Comparison of ENCODE assay signal across 8 cellular contexts in the genomic region with DNA sequence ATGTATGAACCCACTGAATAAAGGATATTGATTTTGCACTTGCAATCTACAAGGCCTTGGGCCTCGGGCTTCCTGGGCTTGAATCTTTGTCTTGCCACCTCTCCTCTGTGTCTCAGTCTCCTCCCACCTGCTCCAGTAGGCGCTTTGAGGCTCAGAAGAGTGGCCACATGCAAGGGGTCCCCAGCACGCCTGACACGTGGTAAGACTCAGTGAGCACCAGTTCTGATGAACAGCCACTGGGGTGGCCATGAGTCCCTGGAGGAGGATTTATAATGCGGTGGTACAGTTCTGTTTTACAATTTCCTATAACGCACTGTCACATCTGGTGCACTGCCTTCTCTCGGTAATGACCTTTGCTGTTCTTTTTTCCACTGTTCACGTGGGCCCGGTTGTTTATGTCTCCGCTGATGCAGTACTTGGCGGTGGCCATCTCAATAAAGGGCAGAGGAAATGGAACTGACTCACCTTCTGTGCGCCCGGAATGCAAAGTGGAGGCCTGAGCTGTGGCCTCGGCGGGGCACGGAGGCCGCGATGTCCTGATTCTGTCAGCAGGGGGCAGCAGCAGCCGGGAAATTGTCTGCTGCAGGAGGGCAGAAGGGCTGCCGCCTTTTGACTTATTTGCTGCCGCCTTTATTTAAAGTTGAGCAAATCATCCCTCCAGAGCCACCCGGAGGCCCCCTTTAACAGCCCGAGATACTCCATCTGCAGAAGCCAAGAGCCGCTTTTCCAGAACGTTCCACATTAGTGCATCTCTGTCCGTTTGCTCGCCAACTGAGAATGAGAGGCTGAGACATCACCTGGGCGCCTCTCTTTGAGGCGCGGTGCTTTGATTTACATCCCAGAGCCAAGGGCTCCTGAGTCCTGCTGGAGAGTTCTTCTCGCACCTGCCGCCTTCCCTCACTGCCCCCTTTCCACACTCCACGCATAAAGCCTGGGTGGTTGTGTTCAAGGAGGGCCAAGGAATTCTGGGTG. TPM values are rescaled to one million over a fixed set of nuclear protein-coding genes. Genes with fewer than 3 reads are reported as not detected.
DNase-seq lines count a peak whose midpoint lies in the region; ATAC-seq, FAIRE-seq and TF ChIP-seq lines count a peak whose summit lies in the region.

No MANE protein-coding gene starts in this region.

- peaks cover 5% of the 10 kb centered on the region for H3K4me1 ChIP-seq in keratinocyte (ENCODE audit: control insufficient read depth, extremely low read depth, insufficient read depth, low read length)

- H3K27me3 ChIP-seq in H7 (ENCODE audit: control insufficient read depth, insufficient read depth, low read length) (peaks cover 3% of the 10 kb centered on the region), bronchial epithelial cell (ENCODE audit: control insufficient read depth, insufficient read depth, low read length) (peaks cover 3% of the 10 kb centered on the region), keratinocyte (ENCODE audit: control insufficient read depth, extremely low read depth, insufficient read depth, low read length) (no peaks in the 10 kb centered on the region)

- DNase-seq in DMS79 (lab: John Stamatoyannopoulos, UW) (peak; percentile 19), H7 (peak; percentile 93), NCI-H1930 (lab: John Stamatoyannopoulos, UW) (peak; percentile 10 to 55), bronchial epithelial cell (ENCODE audit: low read depth) (peak; percentile 68), keratinocyte (ENCODE audit: low read depth, low spot score) (peak; percentile 17)
- peak; percentile 77 to 87 (median 82) for DNase-seq in activated CD4-positive, CD25-positive, alpha-beta regulatory T cell (lab: John Stamatoyannopoulos, UW)
- peak; percentile 80 for DNase-seq in stimulated activated CD4-positive, alpha-beta T cell treated with anti-CD3 and anti-CD28 coated beads, Interleukin-15, amount 100 ng/mL, for 1 hour (ENCODE audit: low read depth in 1 of 2, low spot score in 1 of 2)

- no peak for FAIRE-seq in bronchial epithelial cell (lab: Jason Lieb, UNC)
- peak; percentile 79 for FAIRE-seq in keratinocyte (lab: Jason Lieb, UNC)

- H3K9me3 ChIP-seq in keratinocyte (ENCODE audit: control insufficient read depth, low read depth, low read length): no peaks in the 10 kb centered on the region

- H3K79me2 ChIP-seq in keratinocyte (ENCODE audit: control insufficient read depth, insufficient read depth, low read length): no peaks in the 10 kb centered on the region

- H3K36me3 ChIP-seq in H7 (replicated peaks; ENCODE audit: control insufficient read depth, insufficient read depth, low read length) (no peaks in the 10 kb centered on the region), bronchial epithelial cell (ENCODE audit: control insufficient read depth, insufficient read depth, low read length) (no peaks in the 10 kb centered on the region), keratinocyte (ENCODE audit: control insufficient read depth in 2 of 2, extremely low read depth in 1 of 2, insufficient read depth in 2 of 2, low read length in 2 of 2) (no peaks in the 10 kb centered on the region)

- no peak overlapping the region for H3K4me2 ChIP-seq in keratinocyte (ENCODE audit: control insufficient read depth, extremely low read depth, insufficient read depth, low read depth, low read length)

- H2AFZ ChIP-seq in keratinocyte (ENCODE audit: control insufficient read depth, low read length): peak overlapping the region; percentile 20

- H3K9me1 ChIP-seq in keratinocyte (ENCODE audit: control insufficient read depth, extremely low read depth, insufficient read depth, low read length): no peaks in the 10 kb centered on the region

- ATAC-seq in HG02759 (IDR thresholded peaks at IDR 0.05; ENCODE audit: unreplicated experiment): no peak

- H3K27ac ChIP-seq in keratinocyte (ENCODE audit: control insufficient read depth, insufficient read depth, low read length): no peak overlapping the region

- dilution Hi-C loops in keratinocyte (cut with MboI; ENCODE audit: extremely low pct_ligation_motif_present, low sequenced_read_pairs): no loop called here

- peak; percentile 93 for TF ChIP-seq CTCF in bronchial epithelial cell (IDR thresholded peaks at IDR 0.05; ENCODE audit: insufficient read depth, low read length, severe bottlenecking)
- TF ChIP-seq CTCF in keratinocyte (optimal IDR thresholded peaks at IDR 0.05 in 1 of 3, IDR thresholded peaks at IDR 0.05 in 1 of 3, conservative IDR thresholded peaks at IDR 0.05 in 1 of 3; ENCODE audit: extremely low read depth in 1 of 3, insufficient read depth in 2 of 3, low read length in 3 of 3): peak; percentile 83 to 97 (median 92)

- H4K20me1 ChIP-seq in keratinocyte (ENCODE audit: control insufficient read depth, extremely low read depth, insufficient read depth, low read length): no peaks in the 10 kb centered on the region

- H3K4me3 ChIP-seq in H7 (ENCODE audit: insufficient read depth, low read depth, low read length): no peak overlapping the region
- no peak overlapping the region for H3K4me3 ChIP-seq in bronchial epithelial cell (ENCODE audit: low read depth, low read length)
- H3K4me3 ChIP-seq in keratinocyte (ENCODE audit: control insufficient read depth in 2 of 3, extremely low read depth in 1 of 3, insufficient read depth in 2 of 3, low read depth in 1 of 3, low read length in 3 of 3): no peak overlapping the region

- H3K9ac ChIP-seq in keratinocyte (ENCODE audit: control insufficient read depth, extremely low read depth, insufficient read depth, low read length): no peak overlapping the region

RNA-seq across cellular contexts. Expression of a gene that starts 6.0 kb away (rescaled TPM):
- total RNA-seq in H7 (2014; rRNA removed; shearing (Covaris generic)): 20.2 and 30.1 TPM in 2 replicates
- 10.8 and 15.5 TPM in 2 replicates for total RNA-seq in bronchial epithelial cell
- 11.5 to 19.2 TPM (median 18.5 TPM) in 3 replicates for polyA plus RNA-seq in keratinocyte
- 5.1 TPM for polyA plus RNA-seq in keratinocyte (2011; ENCODE audit: low read depth)
- 6.9 and 8.3 TPM in 2 replicates for polyA plus RNA-seq in keratinocyte (2011; cell fraction: cytosol; rRNA removed)
- polyA plus RNA-seq in keratinocyte (2011; cell fraction: nucleus; rRNA removed): 37.0 and 41.5 TPM in 2 replicates
- 14.3 and 19.6 TPM in 2 replicates for polyA plus RNA-seq in keratinocyte (2012; ENCODE audit: low replicate concordance)
- polyA minus RNA-seq in keratinocyte: 10.2 to 11.8 TPM (median 10.3 TPM) in 3 replicates
- 8.1 TPM for polyA minus RNA-seq in keratinocyte (2011; cell fraction: cytosol; rRNA and poly(A)+ RNA removed)
- polyA minus RNA-seq in keratinocyte (2011; cell fraction: nucleus; rRNA and poly(A)+ RNA removed): 6.1 and 10.9 TPM in 2 replicates

RNA-seq across cellular contexts. Expression of a gene that starts 34.9 kb away (rescaled TPM):
- total RNA-seq in H7 (2014; rRNA removed; shearing (Covaris generic)): 3.8 and 6.8 TPM in 2 replicates
- not detected in 2 replicates for total RNA-seq in bronchial epithelial cell
- polyA plus RNA-seq in keratinocyte: not detected in 3 replicates
- not detected for polyA plus RNA-seq in keratinocyte (2011; ENCODE audit: low read depth)
- not detected in 2 replicates for polyA plus RNA-seq in keratinocyte (2011; cell fraction: cytosol; rRNA removed)
- polyA plus RNA-seq in keratinocyte (2011; cell fraction: nucleus; rRNA removed): not detected in 2 replicates
- polyA plus RNA-seq in keratinocyte (2012; ENCODE audit: low replicate concordance): not detected in 2 replicates
- not detected in 3 replicates for polyA minus RNA-seq in keratinocyte
- polyA minus RNA-seq in keratinocyte (2011; cell fraction: cytosol; rRNA and poly(A)+ RNA removed): not detected
- not detected in 2 replicates for polyA minus RNA-seq in keratinocyte (2011; cell fraction: nucleus; rRNA and poly(A)+ RNA removed)

Comparison
In these comparisons a context has a peak if more than half of its experiments do, and no peak if none do; other contexts are left out.
1. DNase-seq: peak in every context shown above with its lines; median percentile 93 in H7; 82 in activated CD4-positive, CD25-positive, alpha-beta regulatory T cell; 80 in stimulated activated CD4-positive, alpha-beta T cell treated with anti-CD3 and anti-CD28 coated beads, Interleukin-15, amount 100 ng/mL, for 1 hour; 68 in bronchial epithelial cell; 32 in NCI-H1930; 19 in DMS79; 17 in keratinocyte.